6 cellular contexts compared by ENCODE assay signal in genomic region chr11:106353031-106353430, GRCh38.
"Had no signal": no experiment of that assay in that cellular context is flagged by ENCODE, and none has a peak within 500 bp of the region (broad histone marks: within the 10 kb centered on the region; RNA-seq: fewer than 3 reads in every experiment).

No MANE protein-coding gene starts in this region.

- H3K4me3 ChIP-seq: K562 had no signal

- DNase-seq: IMR-90, KBM-7, KG1 had no signal

- H3K27ac ChIP-seq: HL-60 had no signal

- ATAC-seq: HepG2, K562 had no signal
